7 cellular contexts compared by ENCODE assay signal in genomic region chrX:70508296-70508911, GRCh38.
DNase-seq lines count a peak whose midpoint lies in the region; ATAC-seq and TF ChIP-seq lines count a peak whose summit lies in the region.

No MANE protein-coding gene starts in this region.

- H3K27ac ChIP-seq in PC-9 (no peak overlapping the region), upper lobe of right lung (no peak overlapping the region), heart right ventricle (no peak overlapping the region)
- no peak overlapping the region for H3K27ac ChIP-seq in CD4-positive, alpha-beta memory T cell (ENCODE audit: low read depth, low read length)

- H3F3A ChIP-seq in PC-9 (ENCODE audit: insufficient read depth, low read depth): no peaks in the 10 kb centered on the region

- peaks cover 12% of the 10 kb centered on the region for H3K4me1 ChIP-seq in PC-9 (replicated peaks; ENCODE audit: insufficient read depth)
- H3K4me1 ChIP-seq in upper lobe of right lung: no peaks in the 10 kb centered on the region
- H3K4me1 ChIP-seq in CD4-positive, alpha-beta memory T cell (ENCODE audit: insufficient read depth, low read length): peaks cover 10% of the 10 kb centered on the region
- no peaks in the 10 kb centered on the region for H3K4me1 ChIP-seq in heart right ventricle

- TF ChIP-seq CTCF in PC-9 (conservative IDR thresholded peaks at IDR 0.05) (no peak), upper lobe of right lung (IDR thresholded peaks at IDR 0.05) (no peak), heart right ventricle (IDR thresholded peaks at IDR 0.05) (no peak)

- peaks cover 8 to 22% (median 13%) of the 10 kb centered on the region in 4 donors for H3K4me1 Mint-ChIP-seq in CD4-positive, alpha-beta memory T cell

- H3K27me3 ChIP-seq in PC-9 (ENCODE audit: insufficient read depth, low read depth): no peaks in the 10 kb centered on the region
- H3K27me3 ChIP-seq in upper lobe of right lung: no peaks in the 10 kb centered on the region
- H3K27me3 ChIP-seq in CD4-positive, alpha-beta memory T cell (ENCODE audit: insufficient read depth, low read length): no peaks in the 10 kb centered on the region
- peaks cover 0 to 13% (median 0%) of the 10 kb centered on the region in 7 donors for H3K27me3 ChIP-seq in heart right ventricle

- H3K9me3 ChIP-seq in PC-9 (ENCODE audit: insufficient read depth, low read depth) (no peaks in the 10 kb centered on the region), upper lobe of right lung (no peaks in the 10 kb centered on the region), heart right ventricle (no peaks in the 10 kb centered on the region)
- no peaks in the 10 kb centered on the region for H3K9me3 ChIP-seq in CD4-positive, alpha-beta memory T cell (ENCODE audit: control insufficient read depth in 1 of 2, low read length in 2 of 2)

- CTCF ChIA-PET in PC-9 (lab: Charles Lee): no interaction called here
- CTCF ChIA-PET in CD4-positive, alpha-beta memory T cell (lab: Charles Lee; ENCODE audit: partially characterized antibody): no interaction called here

- peaks cover 0 to 2% of the 10 kb centered on the region in 2 donors for H3K27me3 Mint-ChIP-seq in CD4-positive, alpha-beta memory T cell

- peak overlapping the region in 1 of 7 donors; percentile 57 for H3K27ac Mint-ChIP-seq in CD4-positive, alpha-beta memory T cell

- POLR2A ChIA-PET in PC-9 (lab: Charles Lee; ENCODE audit: unreplicated experiment): no interaction called here
- POLR2A ChIA-PET in CD4-positive, alpha-beta memory T cell (lab: Charles Lee; ENCODE audit: partially characterized antibody): no interaction called here

- no peaks in the 10 kb centered on the region for H3K36me3 Mint-ChIP-seq in CD4-positive, alpha-beta memory T cell

- H3K9me3 Mint-ChIP-seq in CD4-positive, alpha-beta memory T cell: no peaks in the 10 kb centered on the region

- 31 to 35% methylated on average over 6 of the region's 6 CpGs for WGBS in heart right ventricle, 2 donors

- no peaks in the 10 kb centered on the region for H3K79me2 ChIP-seq in PC-9 (ENCODE audit: low read depth)

- H2AFZ ChIP-seq in PC-9: 0 out of 2 replicates have a peak overlapping the region, but pooled peaks have one; percentile 23

- H4K20me1 ChIP-seq in PC-9 (ENCODE audit: insufficient read depth): no peaks in the 10 kb centered on the region

- no peak for DNase-seq in PC-9
- peak; percentile 22 for DNase-seq in kidney tubule cell (ENCODE audit: low spot score)
- no peak for DNase-seq in upper lobe of right lung
- no peak for DNase-seq in CD4-positive, alpha-beta memory T cell
- DNase-seq in heart right ventricle: no peak

- peak overlapping the region; percentile 26 for H3K4me2 ChIP-seq in PC-9

- no peaks in the 10 kb centered on the region for H3K9me2 ChIP-seq in PC-9 (ENCODE audit: insufficient read depth)

- no peaks in the 10 kb centered on the region for H3K36me3 ChIP-seq in PC-9 (ENCODE audit: low read depth)
- no peaks in the 10 kb centered on the region for H3K36me3 ChIP-seq in upper lobe of right lung
- H3K36me3 ChIP-seq in CD4-positive, alpha-beta memory T cell (ENCODE audit: insufficient read depth, low read length): no peaks in the 10 kb centered on the region
- no peaks in the 10 kb centered on the region for H3K36me3 ChIP-seq in heart right ventricle

- H3K4me3 ChIP-seq in PC-9 (no peak overlapping the region), upper lobe of right lung (no peak overlapping the region), heart right ventricle (no peak overlapping the region)
- no peak overlapping the region for H3K4me3 ChIP-seq in CD4-positive, alpha-beta memory T cell (ENCODE audit: low read length in 2 of 2)

- BruUV-seq in PC-9 (replicated peaks; lab: Mats Ljungman, UMichigan): no TSS peak

- H3K4me3 Mint-ChIP-seq in CD4-positive, alpha-beta memory T cell: no peak overlapping the region

- intact Hi-C loops in PC-9 (cut with micrococcal nuclease; ENCODE audit: unreplicated experiment): no loop called here
- intact Hi-C loops in upper lobe of right lung (cut with DNase I): no loop called here
- intact Hi-C loops in CD4-positive, alpha-beta memory T cell (cut with micrococcal nuclease): no loop called here
- intact Hi-C loops in heart right ventricle (cut with DNase I): no loop called here

- ATAC-seq in GM18517 (IDR thresholded peaks at IDR 0.05; ENCODE audit: unreplicated experiment) (peak; percentile 64), HG02642 (IDR thresholded peaks at IDR 0.05; ENCODE audit: poor library complexity, unreplicated experiment) (peak; percentile 39), upper lobe of right lung (no peak), heart right ventricle (no peak)

Comparison
In these comparisons a context has a peak if more than half of its experiments do, and no peak if none do; other contexts are left out.
1. ATAC-seq: peak in GM18517 (single experiment) and HG02642 (single experiment); none in upper lobe of right lung (single experiment) and heart right ventricle (0 of 8).